Comparison of ENCODE assay signal across 2 cellular contexts in the genomic region with DNA sequence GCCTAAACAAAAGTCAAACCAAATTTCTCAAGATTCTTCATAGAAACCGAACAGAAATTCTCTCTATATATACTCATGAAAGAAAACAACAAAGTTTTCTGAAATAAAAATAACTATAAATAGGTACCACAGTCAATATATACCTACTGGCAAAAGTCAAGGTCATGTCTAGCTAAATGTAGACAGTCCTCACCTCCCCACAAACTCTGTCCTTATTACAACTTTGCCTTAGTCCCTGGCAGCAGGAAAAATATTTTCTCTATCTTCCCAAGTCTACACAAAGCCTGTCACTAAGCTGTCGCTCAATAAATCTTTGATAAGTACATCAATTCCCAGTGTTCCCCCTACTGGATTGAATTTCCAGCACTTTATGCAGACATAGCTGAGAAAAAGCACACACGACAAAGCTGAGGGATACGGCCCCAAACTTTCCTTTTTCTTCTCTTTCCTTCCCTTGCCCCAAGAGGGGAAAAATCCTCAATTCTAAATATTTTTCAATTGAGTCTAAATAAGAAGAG.
TF ChIP-seq lines count a peak whose summit lies in the region.

No MANE protein-coding gene starts in this region.

TF ChIP-seq in SK-N-SH, 30 proteins besides CTCF, POLR2A, EP300 and RAD21:
- TF ChIP-seq, protein P1, sequence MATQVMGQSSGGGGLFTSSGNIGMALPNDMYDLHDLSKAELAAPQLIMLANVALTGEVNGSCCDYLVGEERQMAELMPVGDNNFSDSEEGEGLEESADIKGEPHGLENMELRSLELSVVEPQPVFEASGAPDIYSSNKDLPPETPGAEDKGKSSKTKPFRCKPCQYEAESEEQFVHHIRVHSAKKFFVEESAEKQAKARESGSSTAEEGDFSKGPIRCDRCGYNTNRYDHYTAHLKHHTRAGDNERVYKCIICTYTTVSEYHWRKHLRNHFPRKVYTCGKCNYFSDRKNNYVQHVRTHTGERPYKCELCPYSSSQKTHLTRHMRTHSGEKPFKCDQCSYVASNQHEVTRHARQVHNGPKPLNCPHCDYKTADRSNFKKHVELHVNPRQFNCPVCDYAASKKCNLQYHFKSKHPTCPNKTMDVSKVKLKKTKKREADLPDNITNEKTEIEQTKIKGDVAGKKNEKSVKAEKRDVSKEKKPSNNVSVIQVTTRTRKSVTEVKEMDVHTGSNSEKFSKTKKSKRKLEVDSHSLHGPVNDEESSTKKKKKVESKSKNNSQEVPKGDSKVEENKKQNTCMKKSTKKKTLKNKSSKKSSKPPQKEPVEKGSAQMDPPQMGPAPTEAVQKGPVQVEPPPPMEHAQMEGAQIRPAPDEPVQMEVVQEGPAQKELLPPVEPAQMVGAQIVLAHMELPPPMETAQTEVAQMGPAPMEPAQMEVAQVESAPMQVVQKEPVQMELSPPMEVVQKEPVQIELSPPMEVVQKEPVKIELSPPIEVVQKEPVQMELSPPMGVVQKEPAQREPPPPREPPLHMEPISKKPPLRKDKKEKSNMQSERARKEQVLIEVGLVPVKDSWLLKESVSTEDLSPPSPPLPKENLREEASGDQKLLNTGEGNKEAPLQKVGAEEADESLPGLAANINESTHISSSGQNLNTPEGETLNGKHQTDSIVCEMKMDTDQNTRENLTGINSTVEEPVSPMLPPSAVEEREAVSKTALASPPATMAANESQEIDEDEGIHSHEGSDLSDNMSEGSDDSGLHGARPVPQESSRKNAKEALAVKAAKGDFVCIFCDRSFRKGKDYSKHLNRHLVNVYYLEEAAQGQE (IDR thresholded peaks at IDR 0.05; ENCODE audit: low read depth, low read length), result no peak
- TF ChIP-seq, protein P2, sequence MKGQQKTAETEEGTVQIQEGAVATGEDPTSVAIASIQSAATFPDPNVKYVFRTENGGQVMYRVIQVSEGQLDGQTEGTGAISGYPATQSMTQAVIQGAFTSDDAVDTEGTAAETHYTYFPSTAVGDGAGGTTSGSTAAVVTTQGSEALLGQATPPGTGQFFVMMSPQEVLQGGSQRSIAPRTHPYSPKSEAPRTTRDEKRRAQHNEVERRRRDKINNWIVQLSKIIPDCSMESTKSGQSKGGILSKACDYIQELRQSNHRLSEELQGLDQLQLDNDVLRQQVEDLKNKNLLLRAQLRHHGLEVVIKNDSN (IDR thresholded peaks at IDR 0.05; ENCODE audit: borderline replicate concordance, low read depth), result no peak
- no peak for TF ChIP-seq GATA2 (CRISPR knock-in tag; IDR thresholded peaks at IDR 0.05)
- TF ChIP-seq, protein P3, sequence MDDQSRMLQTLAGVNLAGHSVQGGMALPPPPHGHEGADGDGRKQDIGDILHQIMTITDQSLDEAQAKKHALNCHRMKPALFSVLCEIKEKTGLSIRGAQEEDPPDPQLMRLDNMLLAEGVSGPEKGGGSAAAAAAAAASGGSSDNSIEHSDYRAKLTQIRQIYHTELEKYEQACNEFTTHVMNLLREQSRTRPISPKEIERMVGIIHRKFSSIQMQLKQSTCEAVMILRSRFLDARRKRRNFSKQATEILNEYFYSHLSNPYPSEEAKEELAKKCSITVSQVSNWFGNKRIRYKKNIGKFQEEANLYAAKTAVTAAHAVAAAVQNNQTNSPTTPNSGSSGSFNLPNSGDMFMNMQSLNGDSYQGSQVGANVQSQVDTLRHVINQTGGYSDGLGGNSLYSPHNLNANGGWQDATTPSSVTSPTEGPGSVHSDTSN (IDR thresholded peaks at IDR 0.05), result no peak
- TF ChIP-seq, protein P4, sequence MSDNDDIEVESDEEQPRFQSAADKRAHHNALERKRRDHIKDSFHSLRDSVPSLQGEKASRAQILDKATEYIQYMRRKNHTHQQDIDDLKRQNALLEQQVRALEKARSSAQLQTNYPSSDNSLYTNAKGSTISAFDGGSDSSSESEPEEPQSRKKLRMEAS (IDR thresholded peaks at IDR 0.05; ENCODE audit: low read depth), result no peak
- TF ChIP-seq, protein P5, sequence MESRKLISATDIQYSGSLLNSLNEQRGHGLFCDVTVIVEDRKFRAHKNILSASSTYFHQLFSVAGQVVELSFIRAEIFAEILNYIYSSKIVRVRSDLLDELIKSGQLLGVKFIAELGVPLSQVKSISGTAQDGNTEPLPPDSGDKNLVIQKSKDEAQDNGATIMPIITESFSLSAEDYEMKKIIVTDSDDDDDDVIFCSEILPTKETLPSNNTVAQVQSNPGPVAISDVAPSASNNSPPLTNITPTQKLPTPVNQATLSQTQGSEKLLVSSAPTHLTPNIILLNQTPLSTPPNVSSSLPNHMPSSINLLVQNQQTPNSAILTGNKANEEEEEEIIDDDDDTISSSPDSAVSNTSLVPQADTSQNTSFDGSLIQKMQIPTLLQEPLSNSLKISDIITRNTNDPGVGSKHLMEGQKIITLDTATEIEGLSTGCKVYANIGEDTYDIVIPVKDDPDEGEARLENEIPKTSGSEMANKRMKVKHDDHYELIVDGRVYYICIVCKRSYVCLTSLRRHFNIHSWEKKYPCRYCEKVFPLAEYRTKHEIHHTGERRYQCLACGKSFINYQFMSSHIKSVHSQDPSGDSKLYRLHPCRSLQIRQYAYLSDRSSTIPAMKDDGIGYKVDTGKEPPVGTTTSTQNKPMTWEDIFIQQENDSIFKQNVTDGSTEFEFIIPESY (IDR thresholded peaks at IDR 0.05; ENCODE audit: borderline replicate concordance, low read depth), result no peak
- TF ChIP-seq RFX5 (IDR thresholded peaks at IDR 0.05; ENCODE audit: low read length), result no peak
TF ChIP-seq in SK-N-SH: peak in this region for 0.

TF ChIP-seq in SK-N-SH treated with all-trans-retinoic acid at 6 μM for 48 hours, 23 proteins besides CTCF, POLR2A, EP300 and RAD21 (continued from another document):
- TF ChIP-seq, protein P6, sequence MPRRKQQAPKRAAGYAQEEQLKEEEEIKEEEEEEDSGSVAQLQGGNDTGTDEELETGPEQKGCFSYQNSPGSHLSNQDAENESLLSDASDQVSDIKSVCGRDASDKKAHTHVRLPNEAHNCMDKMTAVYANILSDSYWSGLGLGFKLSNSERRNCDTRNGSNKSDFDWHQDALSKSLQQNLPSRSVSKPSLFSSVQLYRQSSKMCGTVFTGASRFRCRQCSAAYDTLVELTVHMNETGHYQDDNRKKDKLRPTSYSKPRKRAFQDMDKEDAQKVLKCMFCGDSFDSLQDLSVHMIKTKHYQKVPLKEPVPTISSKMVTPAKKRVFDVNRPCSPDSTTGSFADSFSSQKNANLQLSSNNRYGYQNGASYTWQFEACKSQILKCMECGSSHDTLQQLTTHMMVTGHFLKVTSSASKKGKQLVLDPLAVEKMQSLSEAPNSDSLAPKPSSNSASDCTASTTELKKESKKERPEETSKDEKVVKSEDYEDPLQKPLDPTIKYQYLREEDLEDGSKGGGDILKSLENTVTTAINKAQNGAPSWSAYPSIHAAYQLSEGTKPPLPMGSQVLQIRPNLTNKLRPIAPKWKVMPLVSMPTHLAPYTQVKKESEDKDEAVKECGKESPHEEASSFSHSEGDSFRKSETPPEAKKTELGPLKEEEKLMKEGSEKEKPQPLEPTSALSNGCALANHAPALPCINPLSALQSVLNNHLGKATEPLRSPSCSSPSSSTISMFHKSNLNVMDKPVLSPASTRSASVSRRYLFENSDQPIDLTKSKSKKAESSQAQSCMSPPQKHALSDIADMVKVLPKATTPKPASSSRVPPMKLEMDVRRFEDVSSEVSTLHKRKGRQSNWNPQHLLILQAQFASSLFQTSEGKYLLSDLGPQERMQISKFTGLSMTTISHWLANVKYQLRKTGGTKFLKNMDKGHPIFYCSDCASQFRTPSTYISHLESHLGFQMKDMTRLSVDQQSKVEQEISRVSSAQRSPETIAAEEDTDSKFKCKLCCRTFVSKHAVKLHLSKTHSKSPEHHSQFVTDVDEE (CRISPR knock-in tag; IDR thresholded peaks at IDR 0.05), result no peak
- TF ChIP-seq ZFP3 (CRISPR knock-in tag; IDR thresholded peaks at IDR 0.05) (no peak), ZFP30 (CRISPR knock-in tag; IDR thresholded peaks at IDR 0.05) (no peak), RARB (CRISPR knock-in tag; IDR thresholded peaks at IDR 0.05) (no peak), OSR1 (CRISPR knock-in tag; IDR thresholded peaks at IDR 0.05) (no peak), SNAI2 (CRISPR knock-in tag; IDR thresholded peaks at IDR 0.05) (no peak), GLIS3 (CRISPR knock-in tag; IDR thresholded peaks at IDR 0.05) (no peak), ZNF565 (CRISPR knock-in tag; conservative IDR thresholded peaks at IDR 0.05; ENCODE audit: low read depth) (no peak), TOX (CRISPR knock-in tag; IDR thresholded peaks at IDR 0.05; ENCODE audit: borderline replicate concordance) (no peak)
- TF ChIP-seq, protein P7, sequence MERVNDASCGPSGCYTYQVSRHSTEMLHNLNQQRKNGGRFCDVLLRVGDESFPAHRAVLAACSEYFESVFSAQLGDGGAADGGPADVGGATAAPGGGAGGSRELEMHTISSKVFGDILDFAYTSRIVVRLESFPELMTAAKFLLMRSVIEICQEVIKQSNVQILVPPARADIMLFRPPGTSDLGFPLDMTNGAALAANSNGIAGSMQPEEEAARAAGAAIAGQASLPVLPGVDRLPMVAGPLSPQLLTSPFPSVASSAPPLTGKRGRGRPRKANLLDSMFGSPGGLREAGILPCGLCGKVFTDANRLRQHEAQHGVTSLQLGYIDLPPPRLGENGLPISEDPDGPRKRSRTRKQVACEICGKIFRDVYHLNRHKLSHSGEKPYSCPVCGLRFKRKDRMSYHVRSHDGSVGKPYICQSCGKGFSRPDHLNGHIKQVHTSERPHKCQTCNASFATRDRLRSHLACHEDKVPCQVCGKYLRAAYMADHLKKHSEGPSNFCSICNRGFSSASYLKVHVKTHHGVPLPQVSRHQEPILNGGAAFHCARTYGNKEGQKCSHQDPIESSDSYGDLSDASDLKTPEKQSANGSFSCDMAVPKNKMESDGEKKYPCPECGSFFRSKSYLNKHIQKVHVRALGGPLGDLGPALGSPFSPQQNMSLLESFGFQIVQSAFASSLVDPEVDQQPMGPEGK (CRISPR knock-in tag; IDR thresholded peaks at IDR 0.05; ENCODE audit: borderline replicate concordance), result no peak
- TF ChIP-seq, protein P8, sequence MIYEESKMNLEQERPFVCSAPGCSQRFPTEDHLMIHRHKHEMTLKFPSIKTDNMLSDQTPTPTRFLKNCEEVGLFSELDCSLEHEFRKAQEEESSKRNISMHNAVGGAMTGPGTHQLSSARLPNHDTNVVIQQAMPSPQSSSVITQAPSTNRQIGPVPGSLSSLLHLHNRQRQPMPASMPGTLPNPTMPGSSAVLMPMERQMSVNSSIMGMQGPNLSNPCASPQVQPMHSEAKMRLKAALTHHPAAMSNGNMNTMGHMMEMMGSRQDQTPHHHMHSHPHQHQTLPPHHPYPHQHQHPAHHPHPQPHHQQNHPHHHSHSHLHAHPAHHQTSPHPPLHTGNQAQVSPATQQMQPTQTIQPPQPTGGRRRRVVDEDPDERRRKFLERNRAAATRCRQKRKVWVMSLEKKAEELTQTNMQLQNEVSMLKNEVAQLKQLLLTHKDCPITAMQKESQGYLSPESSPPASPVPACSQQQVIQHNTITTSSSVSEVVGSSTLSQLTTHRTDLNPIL (CRISPR knock-in tag; IDR thresholded peaks at IDR 0.05; ENCODE audit: low read depth), result no peak
